In the genomic region with DNA sequence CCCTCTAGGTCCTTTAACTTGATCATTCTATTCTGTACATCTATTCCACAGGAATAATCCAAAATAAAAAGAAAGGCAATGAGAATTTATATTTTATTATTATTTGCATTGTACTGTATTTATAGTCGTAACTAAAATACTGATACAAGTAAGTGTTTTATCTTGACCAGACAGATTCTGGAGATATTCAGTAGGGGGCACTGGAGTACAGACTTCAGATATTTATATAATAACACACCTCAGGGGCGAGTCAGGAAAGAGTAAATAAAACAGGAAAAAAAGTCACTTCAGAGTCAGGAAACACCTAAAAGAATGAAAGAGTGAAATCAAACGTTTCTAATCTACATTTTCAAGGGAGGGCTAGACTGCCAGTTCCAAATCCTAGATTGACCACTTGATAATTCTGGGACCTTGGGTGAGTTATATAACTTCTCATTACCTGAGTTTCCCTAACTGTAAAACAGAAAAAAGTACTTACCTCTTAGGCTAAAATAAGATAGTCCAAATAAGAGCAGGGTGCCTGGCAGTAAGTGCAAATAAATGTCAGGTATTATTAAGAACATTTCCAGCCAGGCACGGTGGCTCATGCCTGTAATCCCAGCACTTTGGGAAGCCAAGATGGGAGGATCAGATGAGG, we compare ENCODE assay signal across 1 cellular context.
TF ChIP-seq lines count a peak whose summit lies in the region.

No MANE protein-coding gene starts in this region.

TF ChIP-seq in neural cell, 6 proteins besides CTCF, POLR2A, EP300 and RAD21 (continued from another document):
- no peak for TF ChIP-seq TAF1 (IDR thresholded peaks at IDR 0.05; ENCODE audit: low read depth)
- TF ChIP-seq EZH2 (IDR thresholded peaks at IDR 0.05; ENCODE audit: borderline replicate concordance, insufficient read depth, low read length, poor library complexity, severe bottlenecking) = no peak
TF ChIP-seq in neural cell: peak in this region for 0.
